Comparison of ENCODE assay signal across 10 cellular contexts in genomic region chr10:112954974-112955735, GRCh38. TPM values are rescaled to one million over a fixed set of nuclear protein-coding genes. Genes with fewer than 3 reads are reported as not detected.
A peak's percentile ranks its signal among the peaks of the same experiment; 100 is the strongest.
DNase-seq lines count a peak whose midpoint lies in the region; ATAC-seq and TF ChIP-seq lines count a peak whose summit lies in the region.
"Had no signal": no experiment of that assay in that cellular context is flagged by ENCODE, and none has a peak within 500 bp of the region (broad histone marks: within the 10 kb centered on the region; RNA-seq: fewer than 3 reads in every experiment).

No MANE protein-coding gene starts in this region.

- H3K9me3 ChIP-seq in ES-I3 (ENCODE audit: control insufficient read depth, insufficient read depth, low read length): no peaks in the 10 kb centered on the region
- H3K9me3 ChIP-seq in adrenal gland (replicated peaks in 1 of 3): no peaks in the 10 kb centered on the region

- no peaks in the 10 kb centered on the region for H3K36me3 ChIP-seq in ES-I3 (ENCODE audit: insufficient read depth, low read length)
- H3K36me3 ChIP-seq in adrenal gland (replicated peaks in 1 of 2): no peaks in the 10 kb centered on the region
- no peaks in the 10 kb centered on the region for H3K36me3 ChIP-seq in rectal smooth muscle tissue (ENCODE audit: control insufficient read depth, insufficient read depth, low read length)

- ATAC-seq in HG02870 (IDR thresholded peaks at IDR 0.05; ENCODE audit: unreplicated experiment) (no peak), HG03469 (IDR thresholded peaks at IDR 0.05; ENCODE audit: unreplicated experiment) (no peak)

- TF ChIP-seq POLR2A in adrenal gland (IDR thresholded peaks at IDR 0.05): no peak

- peaks cover 34% of the 10 kb centered on the region for H3K4me1 ChIP-seq in ES-I3 (ENCODE audit: insufficient read depth, low read length)
- peaks cover 25 to 37% of the 10 kb centered on the region in 2 donors for H3K4me1 ChIP-seq in adrenal gland (replicated peaks in 1 of 2)
- H3K4me1 ChIP-seq in rectal smooth muscle tissue (ENCODE audit: control insufficient read depth, insufficient read depth, low read length): peaks cover 8% of the 10 kb centered on the region

- H3K27me3 ChIP-seq in adrenal gland: no peaks in the 10 kb centered on the region
- no peaks in the 10 kb centered on the region for H3K27me3 ChIP-seq in rectal smooth muscle tissue (ENCODE audit: control insufficient read depth, insufficient read depth, low read length)

- H3K9ac ChIP-seq in ES-I3 (ENCODE audit: low read depth, low read length) (peak overlapping the region; percentile 50), rectal smooth muscle tissue (ENCODE audit: low read length) (no peak overlapping the region)

- H3K4me3 ChIP-seq in adrenal gland: peak overlapping the region in 2 of 4 donors; percentile 6 to 49
- H3K4me3 ChIP-seq in iPS-11a (ENCODE audit: low read depth, low read length): peak overlapping the region; percentile 4
- H3K4me3 ChIP-seq in rectal smooth muscle tissue (ENCODE audit: low read length): peak overlapping the region; percentile 54

- 48 to 58% (median 50%) methylated on average over 8 of the region's 8 CpGs for WGBS in adrenal gland, 4 donors

- intact Hi-C loops in adrenal gland (cut with DNase I): no loop called here

- DNase-seq in adrenal gland (no peak), COLO668 (lab: John Stamatoyannopoulos, UW; ENCODE audit: unreplicated experiment) (no peak)
- DNase-seq in activated CD4-positive, CD25-positive, alpha-beta regulatory T cell (lab: John Stamatoyannopoulos, UW): no peak
- DNase-seq: activated CD8-positive, alpha-beta memory T cell treated with anti-CD3 and anti-CD28 coated beads, Interleukin-2, amount 50 U/mL, for 4 hours; SHP77 had no signal

- TF ChIP-seq CTCF in adrenal gland (IDR thresholded peaks at IDR 0.05): no peak

- H3K27ac ChIP-seq in adrenal gland (peak overlapping the region in 3 of 5 donors; percentile 11 to 59 (median 18)), rectal smooth muscle tissue (ENCODE audit: low read depth, low read length) (peak overlapping the region; percentile 21)

RNA-seq across cellular contexts. Expression of gene TCF7L2, which starts 5.1 kb away (rescaled TPM):
- 10 to 100 TPM in 7 of 8 donors, 1 to 10 TPM in 1; 8.7 to 24.7 (median 14.8) TPM for total RNA-seq in adrenal gland
- 10 to 100 TPM; 10.5 to 23.2 (median 18.6) TPM for polyA plus RNA-seq in adrenal gland
